Comparison of ENCODE assay signal across 8 cellular contexts in genomic region chr6:29977425-29977727, GRCh38. TPM values are rescaled to one million over a fixed set of nuclear protein-coding genes. Genes with fewer than 3 reads are reported as not detected.
DNase-seq lines count a peak whose midpoint lies in the region; ATAC-seq, FAIRE-seq and TF ChIP-seq lines count a peak whose summit lies in the region.

No MANE protein-coding gene starts in this region.

- peaks cover 41% of the 10 kb centered on the region for H3K4me1 Mint-ChIP-seq in stimulated activated memory B cell treated with anti-CD40 and anti-IgM and Interleukin-4, amounts not matched to agents 10 μg/mL and 1 μg/mL and 100 μg/mL, for 72 hours

- H3K36me3 Mint-ChIP-seq in stimulated activated memory B cell treated with anti-CD40 and anti-IgM and Interleukin-4, amounts not matched to agents 10 μg/mL and 1 μg/mL and 100 μg/mL, for 72 hours: no peaks in the 10 kb centered on the region

- FAIRE-seq in kidney (lab: Jason Lieb, UNC): no peak

- H2AFZ ChIP-seq in Karpas-422 (ENCODE audit: low read length): no peak overlapping the region

- peaks cover 3% of the 10 kb centered on the region; the same call in 1 of the 2 replicates for H3K4me1 ChIP-seq in Karpas-422 (ENCODE audit: low read length)
- H3K4me1 ChIP-seq in kidney (ENCODE audit: control insufficient read depth in 1 of 2, insufficient read depth in 1 of 2, low read depth in 1 of 2, low read length in 2 of 2): peaks cover 0 to 8% of the 10 kb centered on the region in 2 donors

- H4K20me1 ChIP-seq in Karpas-422 (ENCODE audit: insufficient read depth, low read depth, low read length): no peaks in the 10 kb centered on the region

- intact Hi-C loops in kidney (cut with DNase I): no loop called here

- H3K36me3 ChIP-seq in Karpas-422 (ENCODE audit: insufficient read depth, low read length) (no peaks in the 10 kb centered on the region), kidney (ENCODE audit: control insufficient read depth in 1 of 2, insufficient read depth in 2 of 2, low read length in 2 of 2) (no peaks in the 10 kb centered on the region)

- peak overlapping the region; percentile 66 for H3K27ac Mint-ChIP-seq in stimulated activated memory B cell treated with anti-CD40 and anti-IgM and Interleukin-4, amounts not matched to agents 10 μg/mL and 1 μg/mL and 100 μg/mL, for 72 hours

- H3K27ac ChIP-seq in Karpas-422 (ENCODE audit: low read length): no peak overlapping the region
- peak overlapping the region; percentile 31 for H3K27ac ChIP-seq in angular gyrus (ENCODE audit: low read depth, low read length)
- H3K27ac ChIP-seq in kidney (ENCODE audit: low read depth in 2 of 2, low read length in 2 of 2): peak overlapping the region; percentile 73 to 78

- H3K27me3 ChIP-seq in Karpas-422 (ENCODE audit: low read length): no peaks in the 10 kb centered on the region

- no peak for TF ChIP-seq CTCF in kidney (IDR thresholded peaks at IDR 0.05; ENCODE audit: borderline replicate concordance, extremely low read depth, insufficient read depth)
- no peak for TF ChIP-seq CTCF in GM20000 (IDR thresholded peaks at IDR 0.05; ENCODE audit: extremely low read depth, missing control alignments)

- no peak for ATAC-seq in stimulated activated memory B cell treated with anti-CD40 and anti-IgM and Interleukin-4, amounts not matched to agents 10 μg/mL and 1 μg/mL and 100 μg/mL, for 72 hours
- no peak for ATAC-seq in GM19324 (IDR thresholded peaks at IDR 0.05; ENCODE audit: low FRiP score, unreplicated experiment)

- no peak overlapping the region for H3K4me3 ChIP-seq in Karpas-422 (ENCODE audit: low read length)
- peak overlapping the region; percentile 58 to 63 for H3K4me3 ChIP-seq in kidney (ENCODE audit: low read length in 2 of 2)

- peak overlapping the region; percentile 42 for H3K4me2 ChIP-seq in Karpas-422 (ENCODE audit: low read depth, low read length, poor library complexity, severe bottlenecking)

- H3K4me3 Mint-ChIP-seq in stimulated activated memory B cell treated with anti-CD40 and anti-IgM and Interleukin-4, amounts not matched to agents 10 μg/mL and 1 μg/mL and 100 μg/mL, for 72 hours: peak overlapping the region; percentile 89

- no peaks in the 10 kb centered on the region for H3K9me3 Mint-ChIP-seq in stimulated activated memory B cell treated with anti-CD40 and anti-IgM and Interleukin-4, amounts not matched to agents 10 μg/mL and 1 μg/mL and 100 μg/mL, for 72 hours

- no peaks in the 10 kb centered on the region for H3K9me3 ChIP-seq in Karpas-422 (ENCODE audit: low read length)
- no peaks in the 10 kb centered on the region for H3K9me3 ChIP-seq in kidney (ENCODE audit: control insufficient read depth in 1 of 2, low read length in 2 of 2)

- no peaks in the 10 kb centered on the region for H3K9me2 ChIP-seq in Karpas-422 (replicated peaks; ENCODE audit: insufficient read depth, low read length)

- no peak overlapping the region for H3K9ac ChIP-seq in Karpas-422 (ENCODE audit: low read length)
- H3K9ac ChIP-seq in kidney (ENCODE audit: low read length in 2 of 2): peak overlapping the region in 1 of 2 donors; percentile 56

- DNase-seq in Karpas-422: no peak
- no peak for DNase-seq in kidney
- DNase-seq in GM20000 (ENCODE audit: low spot score): no peak
- DNase-seq in stimulated activated naive CD4-positive, alpha-beta T cell (lab: John Stamatoyannopoulos, UW): no peak
- no peak for DNase-seq in DMS114 treated with DMSO at 0.1 percent for 48 hours (lab: John Stamatoyannopoulos, UW; ENCODE audit: unreplicated experiment)

- peaks cover 53% of the 10 kb centered on the region for H3K27me3 Mint-ChIP-seq in stimulated activated memory B cell treated with anti-CD40 and anti-IgM and Interleukin-4, amounts not matched to agents 10 μg/mL and 1 μg/mL and 100 μg/mL, for 72 hours

- H3K79me2 ChIP-seq in Karpas-422 (ENCODE audit: low read length): no peaks in the 10 kb centered on the region

RNA-seq across cellular contexts. Expression of gene HLA-A, which starts 35.0 kb away (rescaled TPM):
- total RNA-seq in Karpas-422 (2014; rRNA removed; shearing (Covaris generic); ENCODE audit: low replicate concordance): 739 and 1,496 TPM in 2 replicates
- 695 TPM for total RNA-seq in kidney
- polyA plus RNA-seq in kidney (ENCODE audit: insufficient read depth, low read depth, low replicate concordance): 1,143 TPM
